Comparison of ENCODE assay signal across 22 cellular contexts in genomic region chr5:68189171-68189570, GRCh38. TPM values are rescaled to one million over a fixed set of nuclear protein-coding genes. Genes with fewer than 3 reads are reported as not detected.
DNase-seq lines count a peak whose midpoint lies in the region; ATAC-seq, FAIRE-seq and TF ChIP-seq lines count a peak whose summit lies in the region.
"Had no signal": no experiment of that assay in that cellular context is flagged by ENCODE, and none has a peak within 500 bp of the region (broad histone marks: within the 10 kb centered on the region; RNA-seq: fewer than 3 reads in every experiment).

No MANE protein-coding gene starts in this region.

- H3K79me2 ChIP-seq in GM12878 (ENCODE audit: control insufficient read depth, insufficient read depth, low read length) (no peaks in the 10 kb centered on the region), H1 (ENCODE audit: control insufficient read depth in 1 of 2, insufficient read depth in 2 of 2, low read length in 2 of 2) (no peaks in the 10 kb centered on the region)

- H2BK15ac ChIP-seq in H1 (ENCODE audit: low read length): no peak overlapping the region

- peak overlapping the region; percentile 20; the same call in 1 of the 2 replicates for H3K18ac ChIP-seq in H1 (ENCODE audit: extremely low read depth, low read length)

- DNase-seq in right cardiac atrium (peak in 1 of 3 donors; percentile 57), Right ventricle myocardium inferior (ENCODE audit: missing footprints) (no peak), GM12878 (ENCODE audit: low read depth, low spot score) (no peak), H1 (ENCODE audit: low read depth in 1 of 2, low spot score in 2 of 2) (no peak), thyroid gland (peak; percentile 6 to 17), KG1 (lab: John Stamatoyannopoulos, UW) (no peak)
- DNase-seq: ACHN; CD8-positive, alpha-beta memory T cell; DMS79; Karpas-422; MG63; NCI-H1048; NCI-H1694; NCI-H2081 treated with DMSO at 0.1 percent for 48 hours; NCI-H446 treated with DMSO at 0.1 percent for 48 hours; NCI-H82; PC-9; SJCRH30 had no signal

- no peak overlapping the region for H2BK20ac ChIP-seq in H1 (ENCODE audit: low read length)

- CTCF ChIA-PET in GM12878 (lab: Yijun Ruan, JAX): no interaction called here
- CTCF ChIA-PET in H1 (lab: Charles Lee; ENCODE audit: partially characterized antibody): no interaction called here

- no peaks in the 10 kb centered on the region for H3K23me2 ChIP-seq in H1 (ENCODE audit: low read depth, low read length)

- no peaks in the 10 kb centered on the region for H3K27me3 ChIP-seq in right cardiac atrium (ENCODE audit: control insufficient read depth, insufficient read depth)
- no peaks in the 10 kb centered on the region for H3K27me3 ChIP-seq in GM12878 (replicated peaks in 1 of 2; ENCODE audit: control insufficient read depth in 2 of 2, insufficient read depth in 2 of 2, low read length in 1 of 2)
- H3K27me3 ChIP-seq in H1 (replicated peaks in 1 of 4; ENCODE audit: control insufficient read depth in 3 of 4, extremely low read depth in 1 of 4, insufficient read depth in 3 of 4, low read length in 3 of 4): no peaks in the 10 kb centered on the region
- no peaks in the 10 kb centered on the region for H3K27me3 ChIP-seq in thyroid gland
- H3K27me3 ChIP-seq: MG63, SJCRH30 had no signal

- H2AK5ac ChIP-seq in H1 (ENCODE audit: low read depth, low read length): no peak overlapping the region; the same call in 1 of the 2 replicates

- TF ChIP-seq RAD21 in GM12878 (IDR thresholded peaks at IDR 0.05; ENCODE audit: insufficient read depth, low read depth, low read length) (no peak), H1 (IDR thresholded peaks at IDR 0.05 in 1 of 2, conservative IDR thresholded peaks at IDR 0.05 in 1 of 2; ENCODE audit: low read depth in 2 of 2, low read length in 2 of 2) (no peak)

- no peak overlapping the region for H2BK5ac ChIP-seq in H1 (ENCODE audit: low read depth, low read length)

- intact Hi-C loops in right cardiac atrium (cut with DNase I): no loop called here
- intact Hi-C loops in Right ventricle myocardium inferior (cut with DNase I): no loop called here
- intact Hi-C loops in GM12878 (cut with micrococcal nuclease; ENCODE audit: unreplicated experiment): no loop called here
- intact Hi-C loops in thyroid gland (cut with DNase I): no loop called here

- no peak overlapping the region for H4K5ac ChIP-seq in H1 (ENCODE audit: insufficient read length, low read depth, low read length)

- no peak overlapping the region for H3K4ac ChIP-seq in H1 (replicated peaks; ENCODE audit: insufficient read length, low read depth, low read length)

- H4K20me1 ChIP-seq in GM12878 (ENCODE audit: control insufficient read depth, insufficient read depth) (no peaks in the 10 kb centered on the region), H1 (replicated peaks in 1 of 2; ENCODE audit: control insufficient read depth in 1 of 2, insufficient read depth in 2 of 2, low read length in 2 of 2) (no peaks in the 10 kb centered on the region)

- no peak overlapping the region for H4K91ac ChIP-seq in H1 (replicated peaks; ENCODE audit: insufficient read length, low read length)

- no peaks in the 10 kb centered on the region for H3K9me3 ChIP-seq in right cardiac atrium (ENCODE audit: control insufficient read depth, low read length)
- no peaks in the 10 kb centered on the region for H3K9me3 ChIP-seq in GM12878 (replicated peaks; ENCODE audit: control insufficient read depth, insufficient read depth, low read length)
- H3K9me3 ChIP-seq in H1 (ENCODE audit: insufficient read depth in 2 of 2, low read depth in 1 of 2, low read length in 1 of 2): peaks cover 0 to 5% of the 10 kb centered on the region in 2 experiments; a peak in 1 of 4 replicates
- no peaks in the 10 kb centered on the region for H3K9me3 ChIP-seq in thyroid gland
- H3K9me3 ChIP-seq: HAP-1, MG63, SJCRH30 had no signal

- H2BK120ac ChIP-seq in H1 (replicated peaks; ENCODE audit: low read depth, low read length): peak overlapping the region; percentile 21

- H3K27ac ChIP-seq in right cardiac atrium (ENCODE audit: low read length) (no peak overlapping the region), GM12878 (ENCODE audit: control insufficient read depth, insufficient read depth) (no peak overlapping the region), H1 (ENCODE audit: low read depth, low read length) (no peak overlapping the region), thyroid gland (no peak overlapping the region)
- H3K27ac ChIP-seq: HL-60, PC-9, RWPE1, SJCRH30 had no signal

- RAD21 ChIA-PET in GM12878 (lab: Charles Lee; ENCODE audit: unreplicated experiment): interaction anchor here (0.7 kb wide), 1 partner anchor 33 kb away, joined by 3 read pairs; no protein-coding TSS in a partner anchor

- ATAC-seq in right cardiac atrium: peak; percentile 30 to 32
- ATAC-seq in Right ventricle myocardium inferior: no peak
- ATAC-seq in GM12878: peak; percentile 56
- no peak for ATAC-seq in GM19455 (IDR thresholded peaks at IDR 0.05; ENCODE audit: unreplicated experiment)

- H3K4me3 ChIP-seq in right cardiac atrium (ENCODE audit: low read length) (no peak overlapping the region), GM12878 (no peak overlapping the region), H1 (ENCODE audit: extremely low read depth in 1 of 4, insufficient read depth in 2 of 4, low read depth in 3 of 4, low read length in 4 of 4) (no peak overlapping the region), thyroid gland (replicated peaks in 1 of 3) (no peak overlapping the region)
- H3K4me3 ChIP-seq: HAP-1, MG63, PC-9, SJCRH30 had no signal

- H3K36me3 ChIP-seq in GM12878 (ENCODE audit: control insufficient read depth in 2 of 2, insufficient read depth in 2 of 2, low read length in 1 of 2) (no peaks in the 10 kb centered on the region), H1 (ENCODE audit: control insufficient read depth in 2 of 4, insufficient read depth in 4 of 4, low read length in 3 of 4) (no peaks in the 10 kb centered on the region), thyroid gland (no peaks in the 10 kb centered on the region)
- H3K36me3 ChIP-seq: HAP-1, MG63, SJCRH30 had no signal

- H2AFZ ChIP-seq in GM12878 (ENCODE audit: control insufficient read depth, low read depth, low read length) (no peak overlapping the region), H1 (ENCODE audit: low read length) (no peak overlapping the region)
- H2AFZ ChIP-seq: PC-9 had no signal

- no peak overlapping the region for H3K14ac ChIP-seq in H1 (ENCODE audit: insufficient read length)

- no peak overlapping the region for H3K4me2 ChIP-seq in GM12878 (ENCODE audit: control insufficient read depth, insufficient read depth)
- no peak overlapping the region; a peak in 1 of 4 replicates for H3K4me2 ChIP-seq in H1 (ENCODE audit: insufficient read depth in 1 of 2, low read depth in 2 of 2, low read length in 2 of 2)
- H3K4me2 ChIP-seq: PC-9 had no signal

- H3K23ac ChIP-seq in H1 (ENCODE audit: insufficient read length): no peak overlapping the region

- no peak for FAIRE-seq in GM12878 (lab: Jason Lieb, UNC)
- FAIRE-seq in H1 (lab: Jason Lieb, UNC): no peak

- BruUV-seq in GM12878 (replicated peaks; lab: Mats Ljungman, UMichigan): no TSS peak

- H3K4me1 ChIP-seq in right cardiac atrium (ENCODE audit: control insufficient read depth, insufficient read depth, low read length) (no peaks in the 10 kb centered on the region), GM12878 (ENCODE audit: control insufficient read depth, insufficient read depth, low read length) (no peaks in the 10 kb centered on the region), H1 (replicated peaks in 1 of 4; ENCODE audit: control insufficient read depth in 3 of 4, insufficient read depth in 4 of 4, low read length in 3 of 4) (peaks cover 0 to 21% (median 14%) of the 10 kb centered on the region in 4 experiments; a peak in 4 of 7 replicates), thyroid gland (no peaks in the 10 kb centered on the region)

- no peak for TF ChIP-seq POLR2A in GM12878 (IDR thresholded peaks at IDR 0.05; ENCODE audit: low read depth, low read length)
- no peak for TF ChIP-seq POLR2A in H1 (IDR thresholded peaks at IDR 0.05; ENCODE audit: control extremely low read depth in 1 of 2, low read depth in 2 of 2, low read length in 2 of 2)
- TF ChIP-seq POLR2A in thyroid gland (IDR thresholded peaks at IDR 0.05): no peak

- no peaks in the 10 kb centered on the region for H3K79me1 ChIP-seq in H1 (ENCODE audit: low read depth, low read length)

- H3K56ac ChIP-seq in H1 (replicated peaks; ENCODE audit: insufficient read length, low read depth, low read length): no peak overlapping the region

- 61% methylated on average over 7 of the region's 7 CpGs for WGBS in right cardiac atrium
- whole genome bisulfite sequencing in GM12878 (ENCODE audit: insufficient coverage, insufficient replicate concordance, low lambda C conversion rate, missing lambda C conversion rate): 53% methylated on average over 7 of the region's 7 CpGs
- WGBS in H1 (ENCODE audit: extremely low coverage in 1 of 2, insufficient coverage in 1 of 2, insufficient read length in 1 of 2, insufficient replicate concordance in 2 of 2, low coverage in 1 of 2, low lambda C conversion rate in 2 of 2, missing lambda C conversion rate in 1 of 2), 2 experiments: 91% methylated on average over 7 of the region's 7 CpGs; no CpG with 5 or more reads in 1 of the 2 experiments
- 84 to 95% methylated on average over 7 of the region's 7 CpGs for WGBS in thyroid gland, 2 donors

- H2BK12ac ChIP-seq in H1 (ENCODE audit: low read depth, low read length): 0 out of 2 replicates have a peak overlapping the region, but pooled peaks have one; percentile 52

- H3K9ac ChIP-seq in GM12878 (ENCODE audit: control insufficient read depth, insufficient read depth, low read length) (no peak overlapping the region), H1 (replicated peaks in 1 of 4; ENCODE audit: extremely low read depth in 1 of 4, low read depth in 3 of 4, low read length in 3 of 4) (no peak overlapping the region)

- TF ChIP-seq CTCF in GM12878 (IDR thresholded peaks at IDR 0.05 in 2 of 3, conservative IDR thresholded peaks at IDR 0.05 in 1 of 3; ENCODE audit: control insufficient read depth in 2 of 3, extremely low read depth in 1 of 3, insufficient read depth in 1 of 3, low read depth in 3 of 3, low read length in 3 of 3): no peak
- no peak for TF ChIP-seq CTCF in H1 (IDR thresholded peaks at IDR 0.05; ENCODE audit: control extremely low read depth in 1 of 3, insufficient read depth in 1 of 3, low read depth in 1 of 3, low read length in 3 of 3)
- TF ChIP-seq CTCF in thyroid gland (IDR thresholded peaks at IDR 0.05): no peak

- in situ Hi-C loops in GM12878 (cut with MboI): no loop called here

- TF ChIP-seq EP300 in GM12878 (IDR thresholded peaks at IDR 0.05; ENCODE audit: borderline replicate concordance in 1 of 2, control insufficient read depth in 1 of 2, low read depth in 2 of 2, low read length in 2 of 2): no peak
- TF ChIP-seq EP300 in H1 (IDR thresholded peaks at IDR 0.05; ENCODE audit: borderline replicate concordance in 1 of 2, low read depth in 2 of 2, low read length in 2 of 2): no peak

- POLR2A ChIA-PET in GM12878 (lab: Charles Lee) (no interaction called here), H1 (lab: Charles Lee; ENCODE audit: partially characterized antibody) (no interaction called here)

- H4K8ac ChIP-seq in H1 (ENCODE audit: extremely low read depth, insufficient read depth, low read length): no peak overlapping the region

- SMC1A ChIA-PET in GM12878 (lab: Charles Lee; ENCODE audit: uncharacterized antibody, unreplicated experiment): no interaction called here

RNA-seq across cellular contexts. Expression of gene PIK3R1, which starts 26.4 kb away (rescaled TPM):
- total RNA-seq in right cardiac atrium (100 to 1,000 TPM in 3 of 4 donors, 10 to 100 TPM in 1; 64.9 to 170 (median 116) TPM), Right ventricle myocardium inferior (113 TPM), GM12878 (2014; rRNA removed) (28.0 and 33.3 TPM in 2 replicates), GM12878 (2014; rRNA removed; fragmentation: Illumina TruSeq; extraction: Trizol) (30.1 and 34.9 TPM in 2 replicates), GM12878 (2021) (38.4 and 39.8 TPM in 2 replicates), thyroid gland (100 to 1,000 TPM in 1 of 4 donors, 10 to 100 TPM in 3; 86.1 to 107 (median 94.8) TPM)
- polyA plus RNA-seq in right cardiac atrium (29.7 TPM), GM12878 (2011; rRNA removed) (14.6 and 15.9 TPM in 2 replicates), GM12878 (2014; fragmentation: Illumina TruSeq; extraction: Trizol) (34.6 and 38.1 TPM in 2 replicates), GM12878 (2014; fragmentation: Nextera tagmentation; extraction: Ambion mirVana) (1 to 10 TPM; 7.8 to 8.0 TPM), GM12878 (2014; rRNA removed) (15.1 and 15.6 TPM in 2 replicates), GM12878 (2016; fragmentation: Nextera tagmentation; extraction: Ambion mirVana) (10 to 100 TPM; 14.0 to 15.4 TPM), H1 (2011; rRNA removed) (1.8 and 2.3 TPM in 2 replicates)
- 40.8 and 49.4 TPM in 2 replicates for total RNA-seq in GM12878 (2013; cell fraction: nucleolus; rRNA removed)
- 11.5 TPM for polyA plus RNA-seq in GM12878 (2011; ENCODE audit: low read depth)
- 6.9 and 10.1 TPM in 2 replicates for polyA plus RNA-seq in GM12878 (2011; cell fraction: cytosol; rRNA removed)
- 10.3 and 15.8 TPM in 2 replicates for polyA plus RNA-seq in GM12878 (2011; cell fraction: nucleus; rRNA removed)
- 15.8 and 22.1 TPM in 2 replicates for polyA plus RNA-seq in GM12878 (2012)
- 30.3 and 32.3 TPM in 2 replicates for polyA minus RNA-seq in GM12878 (2011; rRNA and poly(A)+ RNA removed)
- 19.0 and 24.7 TPM in 2 replicates for polyA minus RNA-seq in GM12878 (2011; cell fraction: cytosol; rRNA and poly(A)+ RNA removed)
- polyA minus RNA-seq in GM12878 (2011; cell fraction: nucleus; rRNA and poly(A)+ RNA removed): 23.9 and 37.7 TPM in 2 replicates
- 10.5 and 13.7 TPM in 2 replicates for total RNA-seq in H1 (2021; fragmentation: NEBNext Ultra II Directional; extraction: Animal tissue kit (Norgen Biotek cat#: 25700))
- 2.6 TPM for polyA plus RNA-seq in H1 (2011; cell fraction: cytosol; rRNA removed)
- polyA plus RNA-seq in H1 (2011; cell fraction: nucleus; rRNA removed): 4.1 TPM
- polyA plus RNA-seq in H1 (2012, experiment 1 of 2): 4.4 to 6.4 TPM (median 5.7 TPM) in 4 replicates
- 1.2 TPM for polyA plus RNA-seq in H1 (2012, experiment 2 of 2)
- 6.9 TPM for polyA plus RNA-seq in H1 (2013, experiment 1 of 2)
- 7.3 TPM for polyA plus RNA-seq in H1 (2013, experiment 2 of 2)
- 13.0 and 13.9 TPM in 2 replicates for polyA minus RNA-seq in H1 (2011; rRNA and poly(A)+ RNA removed)
- 7.8 TPM for polyA minus RNA-seq in H1 (2011; cell fraction: cytosol; rRNA and poly(A)+ RNA removed)
- 13.1 TPM for polyA minus RNA-seq in H1 (2011; cell fraction: nucleus; rRNA and poly(A)+ RNA removed)

Comparison
In these comparisons a context has a peak if more than half of its experiments do, and no peak if none do; other contexts are left out.
1. ATAC-seq: peak in right cardiac atrium (2 of 2) and GM12878 (single experiment); none in Right ventricle myocardium inferior (single experiment) and GM19455 (single experiment).
2. DNase-seq: peak in thyroid gland (2 of 2); none in Right ventricle myocardium inferior (single experiment), GM12878 (single experiment), H1 (0 of 2) and KG1 (single experiment).